In genomic region chr1:201113451-201114244, GRCh38 we compare ENCODE assay signal across 8 cellular contexts. TPM values are rescaled to one million over a fixed set of nuclear protein-coding genes. Genes with fewer than 3 reads are reported as not detected.
DNase-seq lines count a peak whose midpoint lies in the region; ATAC-seq, FAIRE-seq and TF ChIP-seq lines count a peak whose summit lies in the region.

No MANE protein-coding gene starts in this region.

- 48% methylated on average over 16 of the region's 17 CpGs for WGBS in esophagus muscularis mucosa
- WGBS in sigmoid colon, 2 donors, result 34 to 38% methylated on average over 17 of the region's 17 CpGs

- TF ChIP-seq EP300 in esophagus muscularis mucosa (IDR thresholded peaks at IDR 0.05) (no peak), sigmoid colon (IDR thresholded peaks at IDR 0.05) (no peak)

- H3K4me3 ChIP-seq in Peyer's patch, result peak overlapping the region in 3 of 4 donors; percentile 52 to 84 (median 64)
- peak overlapping the region; percentile 59 to 73 (median 70) for H3K4me3 ChIP-seq in esophagus muscularis mucosa
- H3K4me3 ChIP-seq in sigmoid colon, result peak overlapping the region in 3 of 4 donors; percentile 44 to 63 (median 60)

- ATAC-seq in GM21825 (IDR thresholded peaks at IDR 0.05; ENCODE audit: unreplicated experiment), result no peak

- no peak for TF ChIP-seq CTCF in Peyer's patch (IDR thresholded peaks at IDR 0.05)
- TF ChIP-seq CTCF in esophagus muscularis mucosa (IDR thresholded peaks at IDR 0.05), result no peak
- no peak for TF ChIP-seq CTCF in sigmoid colon (IDR thresholded peaks at IDR 0.05)

- DNase-seq in GM12891 (ENCODE audit: insufficient read length, low spot score) (no peak), Peyer's patch (no peak), esophagus muscularis mucosa (ENCODE audit: extremely low spot score) (no peak), sigmoid colon (no peak), NCI-H146 treated with DMSO at 0.1 percent for 48 hours (lab: John Stamatoyannopoulos, UW; ENCODE audit: unreplicated experiment) (no peak), SKM-1 treated with dmso at 0.1 percent for 144 hours (lab: John Stamatoyannopoulos, UW; ENCODE audit: unreplicated experiment) (no peak)
- no peak for DNase-seq in central memory CD4-positive, alpha-beta T cell

- peaks cover 0 to 6% (median 0%) of the 10 kb centered on the region in 4 donors for H3K4me1 ChIP-seq in Peyer's patch
- H3K4me1 ChIP-seq in esophagus muscularis mucosa, result peaks cover 9 to 16% (median 15%) of the 10 kb centered on the region in 4 donors
- H3K4me1 ChIP-seq in sigmoid colon, result peaks cover 0 to 14% (median 10%) of the 10 kb centered on the region in 4 donors

- H3K27me3 ChIP-seq in Peyer's patch (no peaks in the 10 kb centered on the region), esophagus muscularis mucosa (peaks cover 0 to 16% (median 2%) of the 10 kb centered on the region in 4 donors), sigmoid colon (peaks cover 5 to 6% (median 5%) of the 10 kb centered on the region in 3 donors)

- peak overlapping the region in 1 of 4 donors; percentile 55 for H3K27ac ChIP-seq in Peyer's patch
- peak overlapping the region in 2 of 4 donors; percentile 70 to 79 for H3K27ac ChIP-seq in esophagus muscularis mucosa (replicated peaks in 1 of 4)
- H3K27ac ChIP-seq in sigmoid colon, result peak overlapping the region in 1 of 4 donors; percentile 59

- intact Hi-C loops in esophagus muscularis mucosa (cut with DNase I), result loop anchor here (1.0 to 5.0 kb wide), 3 partner anchors 24 to 143 kb away; no protein-coding TSS in a partner anchor
- intact Hi-C loops in sigmoid colon (cut with DNase I), result loop anchor here (1.0 to 5.0 kb wide), 3 partner anchors 27 to 141 kb away; no protein-coding TSS in a partner anchor

- TF ChIP-seq POLR2A in GM12891 (IDR thresholded peaks at IDR 0.05; ENCODE audit: low read depth, low read length) (no peak), Peyer's patch (IDR thresholded peaks at IDR 0.05) (no peak), esophagus muscularis mucosa (IDR thresholded peaks at IDR 0.05; ENCODE audit: low read depth) (no peak), sigmoid colon (IDR thresholded peaks at IDR 0.05) (no peak)

- FAIRE-seq in GM12891 (lab: Jason Lieb, UNC), result peak; percentile 5

- H3K36me3 ChIP-seq in Peyer's patch, result no peaks in the 10 kb centered on the region
- no peaks in the 10 kb centered on the region for H3K36me3 ChIP-seq in esophagus muscularis mucosa
- no peaks in the 10 kb centered on the region for H3K36me3 ChIP-seq in sigmoid colon

- H3K9me3 ChIP-seq in Peyer's patch (no peaks in the 10 kb centered on the region), esophagus muscularis mucosa (no peaks in the 10 kb centered on the region), sigmoid colon (no peaks in the 10 kb centered on the region)

TF ChIP-seq in GM12891, 5 proteins besides CTCF, POLR2A, EP300 and RAD21:
- TF ChIP-seq PAX5 (IDR thresholded peaks at IDR 0.05; ENCODE audit: insufficient read depth, low read length, severe bottlenecking) (no peak), POLR2AphosphoS5 (IDR thresholded peaks at IDR 0.05; ENCODE audit: low read depth, low read length) (no peak), POU2F2 (IDR thresholded peaks at IDR 0.05; ENCODE audit: low read depth, low read length) (no peak), SPI1 (IDR thresholded peaks at IDR 0.05; ENCODE audit: low read depth, low read length) (no peak), TAF1 (IDR thresholded peaks at IDR 0.05; ENCODE audit: low read depth, low read length) (no peak)

RNA-seq across cellular contexts. Expression of gene CACNA1S, which starts 1.4 kb away (rescaled TPM):
- not detected for polyA plus RNA-seq in GM12891 (2012; ENCODE audit: low read depth, missing spikeins)
- not detected for total RNA-seq in Peyer's patch
- total RNA-seq in esophagus muscularis mucosa, result not detected
- total RNA-seq in sigmoid colon, result not detected
- under 1 TPM in 1 of 3 donors, not detected in 2; 0.01 TPM for polyA plus RNA-seq in sigmoid colon

RNA-seq across cellular contexts. Expression of gene ASCL5, which starts 13.3 kb away (rescaled TPM):
- polyA plus RNA-seq in GM12891 (2012; ENCODE audit: low read depth, missing spikeins), result not detected
- total RNA-seq in Peyer's patch (not detected), esophagus muscularis mucosa (not detected), sigmoid colon (not detected)
- under 1 TPM in 1 of 3 donors, not detected in 2; 0.06 TPM for polyA plus RNA-seq in sigmoid colon

RNA-seq across cellular contexts. Expression of gene TMEM9, which starts 40.6 kb away (rescaled TPM):
- 29.8 TPM for polyA plus RNA-seq in GM12891 (2012; ENCODE audit: low read depth, missing spikeins)
- 10 to 100 TPM; 20.6 to 32.3 (median 27.1) TPM for total RNA-seq in Peyer's patch
- 10 to 100 TPM; 40.1 to 56.1 (median 49.5) TPM for total RNA-seq in esophagus muscularis mucosa
- total RNA-seq in sigmoid colon, result 10 to 100 TPM; 56.2 to 78.3 (median 65.5) TPM
- 10 to 100 TPM; 12.9 to 47.8 (median 14.4) TPM for polyA plus RNA-seq in sigmoid colon
